Comparison of ENCODE assay signal across 8 cellular contexts in the genomic region with DNA sequence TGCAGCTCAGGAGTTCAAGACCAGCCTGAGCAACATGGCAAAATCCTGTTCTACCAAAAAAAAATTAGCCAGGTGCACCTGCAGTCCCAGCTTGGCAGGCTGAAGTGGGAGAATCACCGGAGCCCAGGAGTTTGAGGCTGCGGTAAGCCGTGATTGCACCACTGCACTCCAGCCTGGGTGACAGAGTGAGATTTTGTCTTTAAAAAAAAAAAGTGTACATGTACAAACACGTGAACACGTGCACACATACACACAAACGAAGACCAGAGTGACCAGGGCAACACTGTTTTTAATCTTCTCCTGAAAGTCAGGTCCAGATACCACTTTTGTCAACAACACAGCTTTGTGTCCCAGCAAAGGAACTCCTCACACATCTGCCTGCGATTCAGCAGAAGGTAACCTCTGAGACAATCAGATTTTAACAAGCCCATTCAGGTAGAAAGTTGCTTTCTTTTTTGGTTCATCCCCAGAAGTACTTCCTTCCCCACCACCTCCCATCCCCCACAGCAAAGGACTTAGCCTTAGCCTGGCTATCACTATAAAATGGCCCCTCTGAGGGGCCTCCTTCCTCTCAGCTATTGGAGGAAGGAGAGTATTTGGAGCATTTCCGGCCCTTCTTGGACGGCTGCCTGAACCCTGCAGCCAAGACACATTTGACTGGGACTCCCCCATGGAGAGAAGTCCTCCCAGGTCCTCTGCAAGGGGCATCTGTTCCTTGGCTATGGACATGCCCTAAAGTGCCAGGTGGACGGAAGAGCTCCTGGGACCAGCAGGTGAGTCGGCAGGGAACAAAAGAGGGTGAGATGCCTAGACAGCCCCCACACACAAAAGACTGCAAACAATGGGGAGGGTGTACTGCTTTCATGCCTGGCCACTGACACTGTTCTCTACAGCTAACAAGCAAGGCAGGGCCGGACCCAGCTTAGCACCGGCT. TPM values are rescaled to one million over a fixed set of nuclear protein-coding genes. Genes with fewer than 3 reads are reported as not detected.
DNase-seq lines count a peak whose midpoint lies in the region; ATAC-seq and TF ChIP-seq lines count a peak whose summit lies in the region.

No MANE protein-coding gene starts in this region.

- no peak for TF ChIP-seq POLR2A in esophagus muscularis mucosa (IDR thresholded peaks at IDR 0.05; ENCODE audit: low read depth)

- peaks cover 15% of the 10 kb centered on the region for H3F3A ChIP-seq in GM23338 (replicated peaks; ENCODE audit: low read depth)
- peaks cover 6% of the 10 kb centered on the region for H3F3A ChIP-seq in Loucy (ENCODE audit: low read depth)

- H3K4me1 ChIP-seq in GM23338 (ENCODE audit: insufficient read depth) (peaks cover 90% of the 10 kb centered on the region), Loucy (ENCODE audit: insufficient read depth, low read length, poor library complexity, severe bottlenecking) (peaks cover 85% of the 10 kb centered on the region), esophagus muscularis mucosa (peaks cover 99 to 100% (median 100%) of the 10 kb centered on the region in 4 donors)

- 0% methylated on average over 13 of the region's 13 CpGs for WGBS in esophagus muscularis mucosa

- no peaks in the 10 kb centered on the region for H3K36me3 Mint-ChIP-seq in activated CD4-positive, alpha-beta T cell treated with anti-CD3 and anti-CD28 coated beads, Interleukin-2, amount 10 ng/mL, durations not matched to agents 24 days and 14 days (ENCODE audit: low read depth)
- no peaks in the 10 kb centered on the region for H3K36me3 Mint-ChIP-seq in GM23338 (ENCODE audit: low read depth)
- no peaks in the 10 kb centered on the region for H3K36me3 Mint-ChIP-seq in natural killer cell treated with Interleukin-12 subunit alpha and Interleukin-12 subunit beta and Interleukin-15 and Interleukin-18, amount 100 ng/mL, for 72 hours

- H3K9ac ChIP-seq in Loucy (ENCODE audit: low read depth, low read length, poor library complexity, severe bottlenecking), result peak overlapping the region; percentile 76

- H3K79me2 ChIP-seq in GM23338 (replicated peaks; ENCODE audit: insufficient read depth), result peaks cover 99% of the 10 kb centered on the region
- peaks cover 96% of the 10 kb centered on the region for H3K79me2 ChIP-seq in Loucy (ENCODE audit: insufficient read depth, low read length)

- H3K27me3 ChIP-seq in GM23338 (ENCODE audit: insufficient read depth) (no peaks in the 10 kb centered on the region), Loucy (ENCODE audit: insufficient read depth, low read length, poor library complexity, severe bottlenecking) (no peaks in the 10 kb centered on the region), esophagus muscularis mucosa (no peaks in the 10 kb centered on the region)

- TF ChIP-seq CTCF in GM23338 (conservative IDR thresholded peaks at IDR 0.05; ENCODE audit: low read depth in 2 of 2), result no peak
- TF ChIP-seq CTCF in Loucy (conservative IDR thresholded peaks at IDR 0.05; ENCODE audit: low read length), result no peak
- TF ChIP-seq CTCF in VCaP (conservative IDR thresholded peaks at IDR 0.05), result no peak
- TF ChIP-seq CTCF in esophagus muscularis mucosa (IDR thresholded peaks at IDR 0.05), result no peak

- H2AFZ ChIP-seq in GM23338 (no peak overlapping the region), Loucy (ENCODE audit: low read length) (no peak overlapping the region)

- peak; percentile 42 for ATAC-seq in GM23338
- ATAC-seq in natural killer cell treated with Interleukin-12 subunit alpha and Interleukin-12 subunit beta and Interleukin-15 and Interleukin-18, amount 100 ng/mL, for 72 hours, result peak; percentile 55 to 56

- H3K27ac Mint-ChIP-seq in activated CD4-positive, alpha-beta T cell treated with anti-CD3 and anti-CD28 coated beads, Interleukin-2, amount 10 ng/mL, durations not matched to agents 24 days and 14 days, result peak overlapping the region; percentile 93
- H3K27ac Mint-ChIP-seq in GM23338, result peak overlapping the region; percentile 95
- peak overlapping the region; percentile 71 to 85 for H3K27ac Mint-ChIP-seq in natural killer cell treated with Interleukin-12 subunit alpha and Interleukin-12 subunit beta and Interleukin-15 and Interleukin-18, amount 100 ng/mL, for 72 hours

- H3K4me1 Mint-ChIP-seq in activated CD4-positive, alpha-beta T cell treated with anti-CD3 and anti-CD28 coated beads, Interleukin-2, amount 10 ng/mL, durations not matched to agents 24 days and 14 days, result peaks cover 74% of the 10 kb centered on the region
- peaks cover 88% of the 10 kb centered on the region for H3K4me1 Mint-ChIP-seq in GM23338
- peaks cover 43 to 56% of the 10 kb centered on the region in 2 donors for H3K4me1 Mint-ChIP-seq in natural killer cell treated with Interleukin-12 subunit alpha and Interleukin-12 subunit beta and Interleukin-15 and Interleukin-18, amount 100 ng/mL, for 72 hours (ENCODE audit: low read depth in 2 of 2)

- intact Hi-C loops in activated CD4-positive, alpha-beta T cell treated with anti-CD3 and anti-CD28 coated beads, Interleukin-2, amount 10 ng/mL, durations not matched to agents 24 days and 14 days (cut with micrococcal nuclease), result loop anchor here (1.0 to 2.0 kb wide), 2 partner anchors 8 to 104 kb away; a partner anchor contains a TSS
- intact Hi-C loops in esophagus muscularis mucosa (cut with DNase I), result no loop called here

- peak overlapping the region; percentile 42 for H3K4me2 ChIP-seq in GM23338
- H3K4me2 ChIP-seq in Loucy (ENCODE audit: low read depth, low read length, poor library complexity, severe bottlenecking), result peak overlapping the region; percentile 86

- no peaks in the 10 kb centered on the region for H3K9me3 Mint-ChIP-seq in activated CD4-positive, alpha-beta T cell treated with anti-CD3 and anti-CD28 coated beads, Interleukin-2, amount 10 ng/mL, durations not matched to agents 24 days and 14 days
- H3K9me3 Mint-ChIP-seq in GM23338, result no peaks in the 10 kb centered on the region
- H3K9me3 Mint-ChIP-seq in natural killer cell treated with Interleukin-12 subunit alpha and Interleukin-12 subunit beta and Interleukin-15 and Interleukin-18, amount 100 ng/mL, for 72 hours, result no peaks in the 10 kb centered on the region

- TF ChIP-seq EP300 in esophagus muscularis mucosa (IDR thresholded peaks at IDR 0.05), result no peak

- no peaks in the 10 kb centered on the region for H3K27me3 Mint-ChIP-seq in activated CD4-positive, alpha-beta T cell treated with anti-CD3 and anti-CD28 coated beads, Interleukin-2, amount 10 ng/mL, durations not matched to agents 24 days and 14 days
- peaks cover 9% of the 10 kb centered on the region for H3K27me3 Mint-ChIP-seq in GM23338 (ENCODE audit: insufficient read depth, low read depth, poor library complexity)
- no peaks in the 10 kb centered on the region for H3K27me3 Mint-ChIP-seq in natural killer cell treated with Interleukin-12 subunit alpha and Interleukin-12 subunit beta and Interleukin-15 and Interleukin-18, amount 100 ng/mL, for 72 hours

- peak overlapping the region; percentile 67 for H3K4me3 Mint-ChIP-seq in activated CD4-positive, alpha-beta T cell treated with anti-CD3 and anti-CD28 coated beads, Interleukin-2, amount 10 ng/mL, durations not matched to agents 24 days and 14 days
- H3K4me3 Mint-ChIP-seq in GM23338, result peak overlapping the region; percentile 53
- H3K4me3 Mint-ChIP-seq in natural killer cell treated with Interleukin-12 subunit alpha and Interleukin-12 subunit beta and Interleukin-15 and Interleukin-18, amount 100 ng/mL, for 72 hours, result peak overlapping the region; percentile 56

- H4K20me1 ChIP-seq in GM23338 (replicated peaks; ENCODE audit: insufficient read depth) (peaks cover 38% of the 10 kb centered on the region), Loucy (ENCODE audit: insufficient read depth, low read length, poor library complexity, severe bottlenecking) (peaks cover 59% of the 10 kb centered on the region)

- H3K9me2 ChIP-seq in GM23338 (ENCODE audit: insufficient read depth) (no peaks in the 10 kb centered on the region), Loucy (replicated peaks; ENCODE audit: low read depth, low read length) (no peaks in the 10 kb centered on the region)

- H3K9me3 ChIP-seq in Loucy (ENCODE audit: insufficient read depth, low read depth, low read length), result no peaks in the 10 kb centered on the region
- no peaks in the 10 kb centered on the region for H3K9me3 ChIP-seq in esophagus muscularis mucosa

- DNase-seq in activated CD4-positive, alpha-beta T cell treated with anti-CD3 and anti-CD28 coated beads, Interleukin-2, amount 10 ng/mL, durations not matched to agents 24 days and 14 days, result peak; percentile 81
- DNase-seq in activated CD4-positive, alpha-beta T cell treated with anti-CD3 and anti-CD28 coated beads, Interleukin-2, amount 50 U/mL, for 1 hour, result no peak
- DNase-seq in GM23338 (ENCODE audit: low spot score), result peak; percentile 84
- DNase-seq in esophagus muscularis mucosa (ENCODE audit: extremely low spot score), result no peak
- no peak for DNase-seq in natural killer cell treated with Interleukin-12 subunit alpha and Interleukin-12 subunit beta and Interleukin-15 and Interleukin-18, amount 100 ng/mL, for 72 hours (ENCODE audit: low spot score)
- no peak for DNase-seq in NCI-H1436 treated with DMSO at 0.1 percent for 48 hours (lab: John Stamatoyannopoulos, UW)

- H3K36me3 ChIP-seq in GM23338 (ENCODE audit: insufficient read depth) (no peaks in the 10 kb centered on the region), Loucy (ENCODE audit: insufficient read depth, low read length) (no peaks in the 10 kb centered on the region), esophagus muscularis mucosa (peaks cover 0 to 7% (median 0%) of the 10 kb centered on the region in 4 donors)

- H3K4me3 ChIP-seq in GM23338 (peak overlapping the region; percentile 29; the same call in 1 of the 2 replicates), Loucy (ENCODE audit: low read length, poor library complexity, severe bottlenecking) (peak overlapping the region; percentile 71), esophagus muscularis mucosa (peak overlapping the region; percentile 25 to 47 (median 32))

- H3K27ac ChIP-seq in GM23338 (ENCODE audit: low read depth), result peak overlapping the region; percentile 88
- peak overlapping the region; percentile 78 for H3K27ac ChIP-seq in VCaP
- peak overlapping the region; percentile 67 to 100 (median 83) for H3K27ac ChIP-seq in esophagus muscularis mucosa (replicated peaks in 1 of 4)

RNA-seq across cellular contexts. Expression of a gene that starts 9.8 kb away (rescaled TPM):
- total RNA-seq in activated CD4-positive, alpha-beta T cell treated with anti-CD3 and anti-CD28 coated beads, Interleukin-2, amount 10 ng/mL, durations not matched to agents 24 days and 14 days, result 81.4 and 82.7 TPM in 2 replicates
- total RNA-seq in GM23338 (2014; rRNA removed; shearing (Covaris generic)), result 66.3 and 81.9 TPM in 2 replicates
- 20.8 and 22.8 TPM in 2 replicates for polyA plus RNA-seq in GM23338 (2016; fragmentation: Nextera tagmentation; extraction: Ambion mirVana)
- total RNA-seq in esophagus muscularis mucosa, result 100 to 1,000 TPM; 127 to 249 (median 196) TPM
- total RNA-seq in natural killer cell treated with Interleukin-12 subunit alpha and Interleukin-12 subunit beta and Interleukin-15 and Interleukin-18, amount 100 ng/mL, for 72 hours, result 10 to 100 TPM; 52.7 to 53.9 TPM

RNA-seq across cellular contexts. Expression of a gene that starts 18.2 kb away (rescaled TPM):
- 1.2 and 1.9 TPM in 2 replicates for total RNA-seq in activated CD4-positive, alpha-beta T cell treated with anti-CD3 and anti-CD28 coated beads, Interleukin-2, amount 10 ng/mL, durations not matched to agents 24 days and 14 days
- total RNA-seq in GM23338 (2014; rRNA removed; shearing (Covaris generic)), result 0.12 and 0.17 TPM in 2 replicates
- polyA plus RNA-seq in GM23338 (2016; fragmentation: Nextera tagmentation; extraction: Ambion mirVana), result 0.59 and 1.3 TPM in 2 replicates
- total RNA-seq in esophagus muscularis mucosa, result 1 to 10 TPM; 2.2 to 5.8 (median 2.8) TPM
- 1 to 10 TPM; 1.7 TPM for total RNA-seq in natural killer cell treated with Interleukin-12 subunit alpha and Interleukin-12 subunit beta and Interleukin-15 and Interleukin-18, amount 100 ng/mL, for 72 hours

RNA-seq across cellular contexts. Expression of a gene that starts 54.1 kb away (rescaled TPM):
- 62.5 and 64.3 TPM in 2 replicates for total RNA-seq in activated CD4-positive, alpha-beta T cell treated with anti-CD3 and anti-CD28 coated beads, Interleukin-2, amount 10 ng/mL, durations not matched to agents 24 days and 14 days
- 29.5 and 30.9 TPM in 2 replicates for total RNA-seq in GM23338 (2014; rRNA removed; shearing (Covaris generic))
- 41.7 and 43.1 TPM in 2 replicates for polyA plus RNA-seq in GM23338 (2016; fragmentation: Nextera tagmentation; extraction: Ambion mirVana)
- total RNA-seq in esophagus muscularis mucosa, result 10 to 100 TPM; 17.6 to 38.4 (median 29.2) TPM
- total RNA-seq in natural killer cell treated with Interleukin-12 subunit alpha and Interleukin-12 subunit beta and Interleukin-15 and Interleukin-18, amount 100 ng/mL, for 72 hours, result 10 to 100 TPM; 43.2 to 44.6 TPM

Comparison
In these comparisons a context has a peak if more than half of its experiments do, and no peak if none do; other contexts are left out.
1. DNase-seq: peak in activated CD4-positive, alpha-beta T cell treated with anti-CD3 and anti-CD28 coated beads, Interleukin-2, amount 10 ng/mL, durations not matched to agents 24 days and 14 days (single experiment) and GM23338 (single experiment); none in activated CD4-positive, alpha-beta T cell treated with anti-CD3 and anti-CD28 coated beads, Interleukin-2, amount 50 U/mL, for 1 hour (single experiment), esophagus muscularis mucosa (single experiment), natural killer cell treated with Interleukin-12 subunit alpha and Interleukin-12 subunit beta and Interleukin-15 and Interleukin-18, amount 100 ng/mL, for 72 hours (single experiment) and NCI-H1436 treated with DMSO at 0.1 percent for 48 hours (single experiment).
2. Peak in every context shown above with its lines, with median percentiles within 50 percentile points of each other: H3K27ac Mint-ChIP-seq, H3K4me3 Mint-ChIP-seq, H3K27ac ChIP-seq and H3K4me3 ChIP-seq.